In the genomic region with DNA sequence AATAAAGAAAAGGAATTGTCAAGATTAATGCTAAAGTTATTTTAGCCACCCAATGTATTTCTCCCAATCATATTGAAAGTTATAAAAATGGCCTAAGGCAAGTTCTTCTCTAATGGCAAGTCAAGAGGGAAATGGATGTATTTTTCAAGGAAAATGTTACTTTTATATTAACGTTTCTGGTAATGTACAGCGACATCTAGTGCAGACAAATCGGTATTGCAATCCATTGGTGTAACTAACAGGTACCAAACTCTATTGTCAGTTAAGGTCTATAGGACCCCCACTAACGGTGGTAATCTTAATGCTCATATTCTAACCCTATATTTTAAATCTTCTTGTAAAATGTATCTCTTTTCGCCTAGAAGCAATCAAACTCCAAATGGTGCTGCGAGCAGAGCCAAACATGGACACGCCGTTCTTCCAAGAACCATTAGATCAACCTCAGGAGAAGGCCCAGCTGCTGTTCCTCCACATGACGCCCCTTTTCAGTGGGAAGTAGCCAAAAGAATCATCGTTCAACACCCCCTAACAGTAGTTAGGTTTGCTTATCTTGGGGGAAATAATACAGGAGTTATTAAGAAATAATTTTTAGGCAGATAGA, we compare ENCODE assay signal across 8 cellular contexts.
DNase-seq lines count a peak whose midpoint lies in the region; FAIRE-seq lines count a peak whose summit lies in the region.

No MANE protein-coding gene starts in this region.

- H3K36me3 ChIP-seq in HAP-1 (replicated peaks) (no peaks in the 10 kb centered on the region), small intestine (ENCODE audit: control insufficient read depth in 2 of 2, insufficient read depth in 2 of 2, low read length in 2 of 2) (no peaks in the 10 kb centered on the region)

- H3K4me3 ChIP-seq in HAP-1 (no peak overlapping the region), small intestine (ENCODE audit: low read depth in 1 of 2, low read length in 2 of 2) (no peak overlapping the region)

- H3K4me1 ChIP-seq in HAP-1 = peaks cover under 1% of the 10 kb centered on the region
- no peaks in the 10 kb centered on the region for H3K4me1 ChIP-seq in small intestine (ENCODE audit: control insufficient read depth in 2 of 2, insufficient read depth in 1 of 2, low read depth in 1 of 2, low read length in 1 of 2)

- WGBS in small intestine, 3 donors = 29 to 30% (median 30%) methylated on average over 10 of the region's 10 CpGs

- DNase-seq in DMS114 treated with DMSO at 0.1 percent for 48 hours (lab: John Stamatoyannopoulos, UW; ENCODE audit: unreplicated experiment) (peak; percentile 35), HAP-1 (ENCODE audit: low spot score in 2 of 2) (peak; percentile 35 to 51), RKO (ENCODE audit: low spot score) (peak; percentile 55), fibroblast of gingiva (ENCODE audit: low read depth) (peak; percentile 22), small intestine (peak; percentile 35), AG08396 (ENCODE audit: low spot score) (no peak), NCI-H1436 treated with DMSO at 0.1 percent for 48 hours (lab: John Stamatoyannopoulos, UW) (no peak), occipital lobe (lab: John Stamatoyannopoulos, UW) (no peak)

- FAIRE-seq in small intestine (lab: Jason Lieb, UNC) = no peak

- in situ Hi-C loops in HAP-1 (cut with MboI; ENCODE audit: low sequenced_read_pairs) = no loop called here

- no peaks in the 10 kb centered on the region; the same call in 1 of the 2 replicates for H3K27me3 ChIP-seq in HAP-1 (ENCODE audit: low read depth)
- peaks cover 0 to 4% of the 10 kb centered on the region in 2 donors for H3K27me3 ChIP-seq in small intestine (ENCODE audit: control insufficient read depth in 2 of 2, insufficient read depth in 2 of 2, low read length in 2 of 2)

- H3K9me3 ChIP-seq in HAP-1 (no peaks in the 10 kb centered on the region), small intestine (ENCODE audit: control insufficient read depth, low read depth) (no peaks in the 10 kb centered on the region)

- H3K27ac ChIP-seq in small intestine (ENCODE audit: low read depth in 1 of 2, low read length in 1 of 2) = no peak overlapping the region

Comparison
In these comparisons a context has a peak if more than half of its experiments do, and no peak if none do; other contexts are left out.
1. DNase-seq: peak in DMS114 treated with DMSO at 0.1 percent for 48 hours (single experiment), HAP-1 (2 of 2), RKO (single experiment), fibroblast of gingiva (single experiment) and small intestine (single experiment); none in AG08396 (single experiment), NCI-H1436 treated with DMSO at 0.1 percent for 48 hours (single experiment) and occipital lobe (single experiment).